ENCODE assay signal across 1 cellular context in the genomic region with DNA sequence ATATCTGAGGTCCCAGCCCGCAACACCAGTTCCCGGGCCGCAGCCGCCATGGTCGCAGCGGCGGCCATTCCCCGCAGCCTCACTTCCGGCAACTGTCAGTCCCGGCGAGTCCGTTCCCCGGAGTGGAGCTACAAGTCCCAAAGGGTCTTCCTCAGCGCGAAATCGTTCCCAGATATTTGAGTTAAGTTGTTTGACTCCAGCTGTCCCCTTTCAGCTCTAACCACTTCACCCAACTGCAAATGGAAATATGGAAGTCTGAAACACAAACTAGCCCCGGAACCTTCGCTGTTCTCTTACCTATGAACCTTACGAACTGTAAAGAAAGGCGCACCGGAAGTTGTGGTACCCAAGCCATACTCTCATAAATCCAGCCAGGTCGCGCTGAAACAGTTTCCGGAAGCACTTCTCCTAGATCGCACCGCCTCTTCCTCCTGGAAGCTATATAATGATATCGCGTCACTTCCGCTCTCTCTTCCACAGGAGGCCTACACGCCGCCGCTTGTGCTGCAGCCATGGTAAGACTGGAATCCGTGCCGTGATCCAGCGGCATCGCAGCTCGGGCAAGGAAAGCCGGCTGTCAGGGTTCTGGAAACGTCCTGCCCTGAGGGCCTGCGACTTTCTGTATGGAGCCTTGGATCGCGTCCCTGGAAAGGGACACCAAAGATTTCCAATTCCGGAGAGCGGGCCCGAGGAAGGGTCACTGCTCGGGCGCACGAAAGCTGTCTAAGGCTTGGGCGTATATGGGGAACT.
TF ChIP-seq lines count a peak whose summit lies in the region.

A gene (plus strand): TSS at position 468 of the 750 bp plus-strand sequence. CDS start 45 bp downstream, at position 513.
A gene with protein sequence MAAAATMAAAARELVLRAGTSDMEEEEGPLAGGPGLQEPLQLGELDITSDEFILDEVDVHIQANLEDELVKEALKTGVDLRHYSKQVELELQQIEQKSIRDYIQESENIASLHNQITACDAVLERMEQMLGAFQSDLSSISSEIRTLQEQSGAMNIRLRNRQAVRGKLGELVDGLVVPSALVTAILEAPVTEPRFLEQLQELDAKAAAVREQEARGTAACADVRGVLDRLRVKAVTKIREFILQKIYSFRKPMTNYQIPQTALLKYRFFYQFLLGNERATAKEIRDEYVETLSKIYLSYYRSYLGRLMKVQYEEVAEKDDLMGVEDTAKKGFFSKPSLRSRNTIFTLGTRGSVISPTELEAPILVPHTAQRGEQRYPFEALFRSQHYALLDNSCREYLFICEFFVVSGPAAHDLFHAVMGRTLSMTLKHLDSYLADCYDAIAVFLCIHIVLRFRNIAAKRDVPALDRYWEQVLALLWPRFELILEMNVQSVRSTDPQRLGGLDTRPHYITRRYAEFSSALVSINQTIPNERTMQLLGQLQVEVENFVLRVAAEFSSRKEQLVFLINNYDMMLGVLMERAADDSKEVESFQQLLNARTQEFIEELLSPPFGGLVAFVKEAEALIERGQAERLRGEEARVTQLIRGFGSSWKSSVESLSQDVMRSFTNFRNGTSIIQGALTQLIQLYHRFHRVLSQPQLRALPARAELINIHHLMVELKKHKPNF (minus strand): TSS at position 269 of the 750 bp plus-strand sequence. CDS start 201 bp downstream, at position 68.

TF ChIP-seq in HepG2, 621 proteins besides CTCF, POLR2A, EP300 and RAD21 (continued from another document and continues in another):
- TF ChIP-seq, protein P1, sequence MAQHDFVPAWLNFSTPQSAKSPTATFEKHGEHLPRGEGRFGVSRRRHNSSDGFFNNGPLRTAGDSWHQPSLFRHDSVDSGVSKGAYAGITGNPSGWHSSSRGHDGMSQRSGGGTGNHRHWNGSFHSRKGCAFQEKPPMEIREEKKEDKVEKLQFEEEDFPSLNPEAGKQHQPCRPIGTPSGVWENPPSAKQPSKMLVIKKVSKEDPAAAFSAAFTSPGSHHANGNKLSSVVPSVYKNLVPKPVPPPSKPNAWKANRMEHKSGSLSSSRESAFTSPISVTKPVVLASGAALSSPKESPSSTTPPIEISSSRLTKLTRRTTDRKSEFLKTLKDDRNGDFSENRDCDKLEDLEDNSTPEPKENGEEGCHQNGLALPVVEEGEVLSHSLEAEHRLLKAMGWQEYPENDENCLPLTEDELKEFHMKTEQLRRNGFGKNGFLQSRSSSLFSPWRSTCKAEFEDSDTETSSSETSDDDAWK (CRISPR knock-in tag; IDR thresholded peaks at IDR 0.05), result no peak
- TF ChIP-seq PAX8 (CRISPR knock-in tag; IDR thresholded peaks at IDR 0.05; ENCODE audit: borderline replicate concordance), result peak; percentile 87; the same call in 1 of the 2 replicates
- TF ChIP-seq, protein P2, sequence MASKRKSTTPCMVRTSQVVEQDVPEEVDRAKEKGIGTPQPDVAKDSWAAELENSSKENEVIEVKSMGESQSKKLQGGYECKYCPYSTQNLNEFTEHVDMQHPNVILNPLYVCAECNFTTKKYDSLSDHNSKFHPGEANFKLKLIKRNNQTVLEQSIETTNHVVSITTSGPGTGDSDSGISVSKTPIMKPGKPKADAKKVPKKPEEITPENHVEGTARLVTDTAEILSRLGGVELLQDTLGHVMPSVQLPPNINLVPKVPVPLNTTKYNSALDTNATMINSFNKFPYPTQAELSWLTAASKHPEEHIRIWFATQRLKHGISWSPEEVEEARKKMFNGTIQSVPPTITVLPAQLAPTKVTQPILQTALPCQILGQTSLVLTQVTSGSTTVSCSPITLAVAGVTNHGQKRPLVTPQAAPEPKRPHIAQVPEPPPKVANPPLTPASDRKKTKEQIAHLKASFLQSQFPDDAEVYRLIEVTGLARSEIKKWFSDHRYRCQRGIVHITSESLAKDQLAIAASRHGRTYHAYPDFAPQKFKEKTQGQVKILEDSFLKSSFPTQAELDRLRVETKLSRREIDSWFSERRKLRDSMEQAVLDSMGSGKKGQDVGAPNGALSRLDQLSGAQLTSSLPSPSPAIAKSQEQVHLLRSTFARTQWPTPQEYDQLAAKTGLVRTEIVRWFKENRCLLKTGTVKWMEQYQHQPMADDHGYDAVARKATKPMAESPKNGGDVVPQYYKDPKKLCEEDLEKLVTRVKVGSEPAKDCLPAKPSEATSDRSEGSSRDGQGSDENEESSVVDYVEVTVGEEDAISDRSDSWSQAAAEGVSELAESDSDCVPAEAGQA (IDR thresholded peaks at IDR 0.05; ENCODE audit: low read depth), result peak; percentile 90
- TF ChIP-seq, protein P2 (CRISPR knock-in tag; IDR thresholded peaks at IDR 0.05; ENCODE audit: borderline replicate concordance), result 0 out of 2 replicates have a peak, but pooled peaks have one; percentile 52
- peak; percentile 95; the same call in 1 of the 2 replicates for TF ChIP-seq RARG (CRISPR knock-in tag; IDR thresholded peaks at IDR 0.05; ENCODE audit: low read depth)
- TF ChIP-seq, protein P3, sequence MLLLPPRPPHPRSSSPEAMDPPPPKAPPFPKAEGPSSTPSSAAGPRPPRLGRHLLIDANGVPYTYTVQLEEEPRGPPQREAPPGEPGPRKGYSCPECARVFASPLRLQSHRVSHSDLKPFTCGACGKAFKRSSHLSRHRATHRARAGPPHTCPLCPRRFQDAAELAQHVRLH (CRISPR knock-in tag; IDR thresholded peaks at IDR 0.05; ENCODE audit: borderline replicate concordance, low read depth), result peak; percentile 94
- TF ChIP-seq ZNF230 (CRISPR knock-in tag; IDR thresholded peaks at IDR 0.05), result peak; percentile 86
- peak; percentile 61 for TF ChIP-seq NCOA2 (CRISPR knock-in tag; IDR thresholded peaks at IDR 0.05)
- TF ChIP-seq ZEB1 (IDR thresholded peaks at IDR 0.05; ENCODE audit: insufficient replicate concordance, low read depth), result peak; percentile 31
- TF ChIP-seq ATF7 (IDR thresholded peaks at IDR 0.05), result no peak
- TF ChIP-seq ATF7 (CRISPR knock-in tag; IDR thresholded peaks at IDR 0.05), result no peak
- TF ChIP-seq, protein P4, sequence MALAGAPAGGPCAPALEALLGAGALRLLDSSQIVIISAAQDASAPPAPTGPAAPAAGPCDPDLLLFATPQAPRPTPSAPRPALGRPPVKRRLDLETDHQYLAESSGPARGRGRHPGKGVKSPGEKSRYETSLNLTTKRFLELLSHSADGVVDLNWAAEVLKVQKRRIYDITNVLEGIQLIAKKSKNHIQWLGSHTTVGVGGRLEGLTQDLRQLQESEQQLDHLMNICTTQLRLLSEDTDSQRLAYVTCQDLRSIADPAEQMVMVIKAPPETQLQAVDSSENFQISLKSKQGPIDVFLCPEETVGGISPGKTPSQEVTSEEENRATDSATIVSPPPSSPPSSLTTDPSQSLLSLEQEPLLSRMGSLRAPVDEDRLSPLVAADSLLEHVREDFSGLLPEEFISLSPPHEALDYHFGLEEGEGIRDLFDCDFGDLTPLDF (CRISPR knock-in tag; IDR thresholded peaks at IDR 0.05), result peak; percentile 54
- TF ChIP-seq ZNF652 (CRISPR knock-in tag; IDR thresholded peaks at IDR 0.05; ENCODE audit: borderline replicate concordance, low read depth), result 0 out of 2 replicates have a peak, but pooled peaks have one; percentile 27
- TF ChIP-seq MTF1 (CRISPR knock-in tag; IDR thresholded peaks at IDR 0.05), result peak; percentile 73
- peak; percentile 27; the same call in 1 of the 2 replicates for TF ChIP-seq ZC3H13 (CRISPR knock-in tag; IDR thresholded peaks at IDR 0.05)
- no peak; the same call in 1 of the 2 replicates for TF ChIP-seq ZNF333 (CRISPR knock-in tag; IDR thresholded peaks at IDR 0.05; ENCODE audit: borderline replicate concordance)
- peak; percentile 89 for TF ChIP-seq SMYD3 (CRISPR knock-in tag; IDR thresholded peaks at IDR 0.05)
- peak; percentile 66 for TF ChIP-seq ZNF772 (CRISPR knock-in tag; IDR thresholded peaks at IDR 0.05)
- peak; percentile 64; the same call in 1 of the 2 replicates for TF ChIP-seq NFIC (IDR thresholded peaks at IDR 0.05; ENCODE audit: low read length)
- peak; percentile 82 for TF ChIP-seq RXRB (CRISPR knock-in tag; IDR thresholded peaks at IDR 0.05; ENCODE audit: borderline replicate concordance)
- TF ChIP-seq, protein P5, sequence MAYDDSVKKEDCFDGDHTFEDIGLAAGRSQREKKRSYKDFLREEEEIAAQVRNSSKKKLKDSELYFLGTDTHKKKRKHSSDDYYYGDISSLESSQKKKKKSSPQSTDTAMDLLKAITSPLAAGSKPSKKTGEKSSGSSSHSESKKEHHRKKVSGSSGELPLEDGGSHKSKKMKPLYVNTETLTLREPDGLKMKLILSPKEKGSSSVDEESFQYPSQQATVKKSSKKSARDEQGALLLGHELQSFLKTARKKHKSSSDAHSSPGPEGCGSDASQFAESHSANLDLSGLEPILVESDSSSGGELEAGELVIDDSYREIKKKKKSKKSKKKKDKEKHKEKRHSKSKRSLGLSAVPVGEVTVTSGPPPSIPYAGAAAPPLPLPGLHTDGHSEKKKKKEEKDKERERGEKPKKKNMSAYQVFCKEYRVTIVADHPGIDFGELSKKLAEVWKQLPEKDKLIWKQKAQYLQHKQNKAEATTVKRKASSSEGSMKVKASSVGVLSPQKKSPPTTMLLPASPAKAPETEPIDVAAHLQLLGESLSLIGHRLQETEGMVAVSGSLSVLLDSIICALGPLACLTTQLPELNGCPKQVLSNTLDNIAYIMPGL (CRISPR knock-in tag; IDR thresholded peaks at IDR 0.05; ENCODE audit: borderline replicate concordance in 1 of 2, low read depth in 1 of 2), result peak; percentile 91 to 96
- TF ChIP-seq ELF4 (CRISPR knock-in tag; IDR thresholded peaks at IDR 0.05; ENCODE audit: borderline replicate concordance), result peak; percentile 93
- peak; percentile 73 for TF ChIP-seq HDAC2 (CRISPR knock-in tag; IDR thresholded peaks at IDR 0.05)
- TF ChIP-seq, protein P6, sequence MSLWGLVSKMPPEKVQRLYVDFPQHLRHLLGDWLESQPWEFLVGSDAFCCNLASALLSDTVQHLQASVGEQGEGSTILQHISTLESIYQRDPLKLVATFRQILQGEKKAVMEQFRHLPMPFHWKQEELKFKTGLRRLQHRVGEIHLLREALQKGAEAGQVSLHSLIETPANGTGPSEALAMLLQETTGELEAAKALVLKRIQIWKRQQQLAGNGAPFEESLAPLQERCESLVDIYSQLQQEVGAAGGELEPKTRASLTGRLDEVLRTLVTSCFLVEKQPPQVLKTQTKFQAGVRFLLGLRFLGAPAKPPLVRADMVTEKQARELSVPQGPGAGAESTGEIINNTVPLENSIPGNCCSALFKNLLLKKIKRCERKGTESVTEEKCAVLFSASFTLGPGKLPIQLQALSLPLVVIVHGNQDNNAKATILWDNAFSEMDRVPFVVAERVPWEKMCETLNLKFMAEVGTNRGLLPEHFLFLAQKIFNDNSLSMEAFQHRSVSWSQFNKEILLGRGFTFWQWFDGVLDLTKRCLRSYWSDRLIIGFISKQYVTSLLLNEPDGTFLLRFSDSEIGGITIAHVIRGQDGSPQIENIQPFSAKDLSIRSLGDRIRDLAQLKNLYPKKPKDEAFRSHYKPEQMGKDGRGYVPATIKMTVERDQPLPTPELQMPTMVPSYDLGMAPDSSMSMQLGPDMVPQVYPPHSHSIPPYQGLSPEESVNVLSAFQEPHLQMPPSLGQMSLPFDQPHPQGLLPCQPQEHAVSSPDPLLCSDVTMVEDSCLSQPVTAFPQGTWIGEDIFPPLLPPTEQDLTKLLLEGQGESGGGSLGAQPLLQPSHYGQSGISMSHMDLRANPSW (CRISPR knock-in tag; IDR thresholded peaks at IDR 0.05; ENCODE audit: borderline replicate concordance), result peak; percentile 84
- peak; percentile 43; the same call in 1 of the 2 replicates for TF ChIP-seq ZNF615 (CRISPR knock-in tag; IDR thresholded peaks at IDR 0.05; ENCODE audit: borderline replicate concordance)
- TF ChIP-seq U2AF1 (optimal IDR thresholded peaks at IDR 0.05; ENCODE audit: low read depth, low read length), result peak; percentile 91
- TF ChIP-seq, protein P7, sequence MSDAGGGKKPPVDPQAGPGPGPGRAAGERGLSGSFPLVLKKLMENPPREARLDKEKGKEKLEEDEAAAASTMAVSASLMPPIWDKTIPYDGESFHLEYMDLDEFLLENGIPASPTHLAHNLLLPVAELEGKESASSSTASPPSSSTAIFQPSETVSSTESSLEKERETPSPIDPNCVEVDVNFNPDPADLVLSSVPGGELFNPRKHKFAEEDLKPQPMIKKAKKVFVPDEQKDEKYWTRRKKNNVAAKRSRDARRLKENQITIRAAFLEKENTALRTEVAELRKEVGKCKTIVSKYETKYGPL (CRISPR knock-in tag; IDR thresholded peaks at IDR 0.05), result no peak; the same call in none of the 2 replicates
- TF ChIP-seq HMGA1 (CRISPR knock-in tag; conservative IDR thresholded peaks at IDR 0.05), result no peak
- TF ChIP-seq, protein P8, sequence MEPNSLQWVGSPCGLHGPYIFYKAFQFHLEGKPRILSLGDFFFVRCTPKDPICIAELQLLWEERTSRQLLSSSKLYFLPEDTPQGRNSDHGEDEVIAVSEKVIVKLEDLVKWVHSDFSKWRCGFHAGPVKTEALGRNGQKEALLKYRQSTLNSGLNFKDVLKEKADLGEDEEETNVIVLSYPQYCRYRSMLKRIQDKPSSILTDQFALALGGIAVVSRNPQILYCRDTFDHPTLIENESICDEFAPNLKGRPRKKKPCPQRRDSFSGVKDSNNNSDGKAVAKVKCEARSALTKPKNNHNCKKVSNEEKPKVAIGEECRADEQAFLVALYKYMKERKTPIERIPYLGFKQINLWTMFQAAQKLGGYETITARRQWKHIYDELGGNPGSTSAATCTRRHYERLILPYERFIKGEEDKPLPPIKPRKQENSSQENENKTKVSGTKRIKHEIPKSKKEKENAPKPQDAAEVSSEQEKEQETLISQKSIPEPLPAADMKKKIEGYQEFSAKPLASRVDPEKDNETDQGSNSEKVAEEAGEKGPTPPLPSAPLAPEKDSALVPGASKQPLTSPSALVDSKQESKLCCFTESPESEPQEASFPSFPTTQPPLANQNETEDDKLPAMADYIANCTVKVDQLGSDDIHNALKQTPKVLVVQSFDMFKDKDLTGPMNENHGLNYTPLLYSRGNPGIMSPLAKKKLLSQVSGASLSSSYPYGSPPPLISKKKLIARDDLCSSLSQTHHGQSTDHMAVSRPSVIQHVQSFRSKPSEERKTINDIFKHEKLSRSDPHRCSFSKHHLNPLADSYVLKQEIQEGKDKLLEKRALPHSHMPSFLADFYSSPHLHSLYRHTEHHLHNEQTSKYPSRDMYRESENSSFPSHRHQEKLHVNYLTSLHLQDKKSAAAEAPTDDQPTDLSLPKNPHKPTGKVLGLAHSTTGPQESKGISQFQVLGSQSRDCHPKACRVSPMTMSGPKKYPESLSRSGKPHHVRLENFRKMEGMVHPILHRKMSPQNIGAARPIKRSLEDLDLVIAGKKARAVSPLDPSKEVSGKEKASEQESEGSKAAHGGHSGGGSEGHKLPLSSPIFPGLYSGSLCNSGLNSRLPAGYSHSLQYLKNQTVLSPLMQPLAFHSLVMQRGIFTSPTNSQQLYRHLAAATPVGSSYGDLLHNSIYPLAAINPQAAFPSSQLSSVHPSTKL (CRISPR knock-in tag; IDR thresholded peaks at IDR 0.05), result peak; percentile 62; the same call in 1 of the 2 replicates
